In genomic region chr11:102147031-102147430, GRCh38 we compare ENCODE assay signal across 22 cellular contexts. TPM values are rescaled to one million over a fixed set of nuclear protein-coding genes. Genes with fewer than 3 reads are reported as not detected.
DNase-seq lines count a peak whose midpoint lies in the region; ATAC-seq, FAIRE-seq and TF ChIP-seq lines count a peak whose summit lies in the region.
"Had no signal": no experiment of that assay in that cellular context is flagged by ENCODE, and none has a peak within 500 bp of the region (broad histone marks: within the 10 kb centered on the region; RNA-seq: fewer than 3 reads in every experiment).

No MANE protein-coding gene starts in this region.

- CTCF ChIA-PET in HepG2 (lab: Yijun Ruan, JAX; ENCODE audit: low intra/inter-chr PET ratio, low total read pairs), result no interaction called here

- 0 out of 3 replicates have a peak, but pooled peaks cover 3% of the 10 kb centered on the region for H3K36me3 Mint-ChIP-seq in GM23338 (ENCODE audit: low read depth)
- H3K36me3 Mint-ChIP-seq: CD4-positive, alpha-beta memory T cell had no signal

- in situ Hi-C loops in HepG2 (cut with HindIII; ENCODE audit: extremely low pct_ligation_motif_present, low pct_unique_long_range_greater_than_20kb), result no loop called here

- TF ChIP-seq EP300 in HepG2 (IDR thresholded peaks at IDR 0.05; ENCODE audit: low read depth in 2 of 2, low read length in 2 of 2), result no peak
- TF ChIP-seq EP300 in HepG2 (CRISPR knock-in tag; IDR thresholded peaks at IDR 0.05; ENCODE audit: borderline replicate concordance), result no peak

- peaks cover 6 to 25% of the 10 kb centered on the region in 2 experiments; a peak in 4 of 5 replicates for H3K36me3 ChIP-seq in HepG2 (replicated peaks in 1 of 2; ENCODE audit: control insufficient read depth in 1 of 2, insufficient read depth in 2 of 2, low read length in 2 of 2)
- no peaks in the 10 kb centered on the region for H3K36me3 ChIP-seq in right lobe of liver
- no peaks in the 10 kb centered on the region for H3K36me3 ChIP-seq in psoas muscle (ENCODE audit: insufficient read depth in 1 of 2, low read depth in 1 of 2)
- no peaks in the 10 kb centered on the region for H3K36me3 ChIP-seq in GM23338 (ENCODE audit: insufficient read depth)
- H3K36me3 ChIP-seq: BLaER1 had no signal

- TF ChIP-seq RAD21 in HepG2 (CRISPR knock-in tag; IDR thresholded peaks at IDR 0.05), result no peak

- 90% methylated on average over 4 of the region's 4 CpGs for WGBS in HepG2 (ENCODE audit: low lambda C conversion rate)
- WGBS in right lobe of liver (ENCODE audit: insufficient coverage, low coverage, low lambda C conversion rate, missing lambda C conversion rate), result 57% methylated on average over 4 of the region's 4 CpGs
- WGBS in psoas muscle, 3 donors, result 83 to 88% (median 84%) methylated on average over 4 of the region's 4 CpGs

- no peak for ATAC-seq in HepG2
- no peak for ATAC-seq in right lobe of liver
- no peak for ATAC-seq in psoas muscle
- no peak for ATAC-seq in GM18858 (IDR thresholded peaks at IDR 0.05; ENCODE audit: unreplicated experiment)
- no peak for ATAC-seq in HG03095 (IDR thresholded peaks at IDR 0.05; ENCODE audit: unreplicated experiment)
- ATAC-seq in GM23338, result no peak
- ATAC-seq: A549, GM12878, Panc1 had no signal

- no peak overlapping the region for H3K4me3 Mint-ChIP-seq in GM23338
- H3K4me3 Mint-ChIP-seq: CD4-positive, alpha-beta memory T cell had no signal

- intact Hi-C loops in HepG2 (cut with micrococcal nuclease; ENCODE audit: unreplicated experiment), result no loop called here
- intact Hi-C loops in right lobe of liver (cut with DNase I), result no loop called here
- intact Hi-C loops in psoas muscle (cut with DNase I), result no loop called here

- POLR2A ChIA-PET in HepG2 (lab: Yijun Ruan, JAX), result no interaction called here

- FAIRE-seq in HepG2 (lab: Jason Lieb, UNC), result no peak
- FAIRE-seq: A549, GM12878 had no signal

- H3K27ac ChIP-seq in HepG2 (ENCODE audit: extremely low read length, insufficient read depth, low read length), result peak overlapping the region; percentile 4
- no peak overlapping the region for H3K27ac ChIP-seq in right lobe of liver
- peak overlapping the region; percentile 65 to 71 for H3K27ac ChIP-seq in coronary artery
- H3K27ac ChIP-seq in psoas muscle, result peak overlapping the region; percentile 2
- no peak overlapping the region for H3K27ac ChIP-seq in GM23338 (ENCODE audit: low read depth)
- H3K27ac ChIP-seq: A549, BLaER1, KMS-11 had no signal

- H3K4me1 ChIP-seq in HepG2 (ENCODE audit: insufficient read depth, low read length), result peaks cover 68% of the 10 kb centered on the region
- H3K4me1 ChIP-seq in right lobe of liver, result peaks cover 0 to 40% (median 4%) of the 10 kb centered on the region in 4 donors
- H3K4me1 ChIP-seq in psoas muscle, result peaks cover 48% of the 10 kb centered on the region
- peaks cover 7% of the 10 kb centered on the region for H3K4me1 ChIP-seq in GM23338 (ENCODE audit: insufficient read depth)
- H3K4me1 ChIP-seq: BLaER1 had no signal

- DNase-seq in HepG2 (ENCODE audit: low spot score), result no peak
- DNase-seq in right lobe of liver, result no peak
- no peak for DNase-seq in coronary artery (ENCODE audit: low spot score)
- DNase-seq in psoas muscle, result no peak
- DNase-seq in inferior parietal cortex (ENCODE audit: extremely low spot score), result no peak
- DNase-seq in GM23338 (ENCODE audit: low spot score), result no peak
- DNase-seq: CD4-positive, alpha-beta memory T cell; DND-41; H7; NCI-H1694; NCI-H2081; NCI-H2171 treated with DMSO at 0.1 percent for 48 hours; NCI-H524 treated with DMSO at 0.1 percent for 48 hours; NCI-H82; SIG-M5 had no signal

- H3K9me3 ChIP-seq in HepG2 (ENCODE audit: low read length) (no peaks in the 10 kb centered on the region), right lobe of liver (no peaks in the 10 kb centered on the region), psoas muscle (no peaks in the 10 kb centered on the region)
- H3K9me3 ChIP-seq: A549, BLaER1 had no signal

- H3K79me2 ChIP-seq in HepG2 (ENCODE audit: insufficient read depth, low read length), result peaks cover 99% of the 10 kb centered on the region
- H3K79me2 ChIP-seq in GM23338 (replicated peaks; ENCODE audit: insufficient read depth), result peaks cover 100% of the 10 kb centered on the region

- H3K27me3 Mint-ChIP-seq in GM23338 (ENCODE audit: insufficient read depth, low read depth, poor library complexity), result no peaks in the 10 kb centered on the region

- no peaks in the 10 kb centered on the region for H3K9me3 Mint-ChIP-seq in GM23338
- H3K9me3 Mint-ChIP-seq: CD4-positive, alpha-beta memory T cell had no signal

- H3K27ac Mint-ChIP-seq in GM23338, result no peak overlapping the region
- H3K27ac Mint-ChIP-seq: CD4-positive, alpha-beta memory T cell had no signal

- TF ChIP-seq POLR2A in HepG2 (IDR thresholded peaks at IDR 0.05; ENCODE audit: insufficient read depth in 1 of 2, low read depth in 2 of 2, low read length in 2 of 2), result no peak
- TF ChIP-seq POLR2A in right lobe of liver (IDR thresholded peaks at IDR 0.05), result no peak

- H3K9me2 ChIP-seq in GM23338 (ENCODE audit: insufficient read depth), result no peaks in the 10 kb centered on the region

- H3K4me3 ChIP-seq in HepG2 (replicated peaks in 1 of 3; ENCODE audit: insufficient read depth in 1 of 3, low read depth in 2 of 3, low read length in 3 of 3) (no peak overlapping the region), right lobe of liver (no peak overlapping the region), coronary artery (no peak overlapping the region), psoas muscle (no peak overlapping the region), GM23338 (no peak overlapping the region)
- H3K4me3 ChIP-seq: A549, BLaER1, GM12878 had no signal

- H3K27me3 ChIP-seq in HepG2 (ENCODE audit: control insufficient read depth in 1 of 2, insufficient read depth in 2 of 2, low read length in 2 of 2) (no peaks in the 10 kb centered on the region), right lobe of liver (no peaks in the 10 kb centered on the region), psoas muscle (ENCODE audit: insufficient read depth in 3 of 3, low read length in 2 of 3) (no peaks in the 10 kb centered on the region), GM23338 (ENCODE audit: insufficient read depth) (no peaks in the 10 kb centered on the region)
- H3K27me3 ChIP-seq: BLaER1 had no signal

- H2AFZ ChIP-seq in HepG2 (ENCODE audit: low read length), result no peak overlapping the region
- no peak overlapping the region for H2AFZ ChIP-seq in GM23338

- no peaks in the 10 kb centered on the region for H3F3A ChIP-seq in GM23338 (replicated peaks; ENCODE audit: low read depth)

- peaks cover 18% of the 10 kb centered on the region for H3K4me1 Mint-ChIP-seq in GM23338
- H3K4me1 Mint-ChIP-seq: CD4-positive, alpha-beta memory T cell had no signal

- H3K9ac ChIP-seq in HepG2 (ENCODE audit: insufficient read depth, low read depth, low read length), result no peak overlapping the region
- H3K9ac ChIP-seq: BLaER1, KMS-11 had no signal

- peaks cover 29% of the 10 kb centered on the region for H4K20me1 ChIP-seq in HepG2 (ENCODE audit: insufficient read depth, low read length)
- H4K20me1 ChIP-seq in GM23338 (replicated peaks; ENCODE audit: insufficient read depth), result 0 out of 2 replicates have a peak, but pooled peaks cover 4% of the 10 kb centered on the region
- H4K20me1 ChIP-seq: BLaER1 had no signal

- no TSS peak for BruUV-seq in HepG2 (replicated peaks; lab: Mats Ljungman, UMichigan)

- H3K4me2 ChIP-seq in HepG2 (ENCODE audit: low read depth, low read length) (no peak overlapping the region), GM23338 (no peak overlapping the region)
- H3K4me2 ChIP-seq: BLaER1, KMS-11 had no signal

- TF ChIP-seq CTCF in HepG2 (CRISPR knock-in tag; IDR thresholded peaks at IDR 0.05) (no peak), right lobe of liver (IDR thresholded peaks at IDR 0.05) (no peak), coronary artery (IDR thresholded peaks at IDR 0.05) (no peak), psoas muscle (IDR thresholded peaks at IDR 0.05) (no peak), GM23338 (conservative IDR thresholded peaks at IDR 0.05; ENCODE audit: low read depth in 2 of 2) (no peak)

TF ChIP-seq in HepG2, 621 proteins besides CTCF, POLR2A, EP300 and RAD21 (continues in another document):
- TF ChIP-seq FLYWCH1 (CRISPR knock-in tag; IDR thresholded peaks at IDR 0.05), result no peak

TF ChIP-seq in GM23338, 12 proteins besides CTCF, POLR2A, EP300 and RAD21 (continues in another document):
- no peak for TF ChIP-seq EZH2phosphoT487 (IDR thresholded peaks at IDR 0.05; ENCODE audit: unreplicated experiment)
- TF ChIP-seq CREB1 (CRISPR knock-in tag; IDR thresholded peaks at IDR 0.05; ENCODE audit: low read depth), result no peak
- TF ChIP-seq STAT1 (IDR thresholded peaks at IDR 0.05; ENCODE audit: unreplicated experiment), result no peak

RNA-seq across cellular contexts. Expression of gene YAP1, which starts 36.8 kb away (rescaled TPM):
- total RNA-seq in HepG2 (2016; rRNA removed; fragmentation: Illumina TruSeq; extraction: Trizol) (91.0 and 108 TPM in 2 replicates), right lobe of liver (10 to 100 TPM; 17.9 to 60.5 (median 36.3) TPM), psoas muscle (100 to 1,000 TPM in 2 of 4 donors, 10 to 100 TPM in 2; 28.6 to 124 (median 82.3) TPM)
- 18.3 and 18.7 TPM in 2 replicates for total RNA-seq in HepG2 (2016; cell fraction: cytosol; rRNA removed; fragmentation: Illumina TruSeq; extraction: Trizol; ENCODE audit: low read depth)
- total RNA-seq in HepG2 (2016; cell fraction: insoluble cytoplasmic fraction; rRNA removed; fragmentation: Illumina TruSeq; extraction: Trizol), result 92.8 and 93.3 TPM in 2 replicates
- 49.6 and 53.1 TPM in 2 replicates for total RNA-seq in HepG2 (2016; cell fraction: membrane; rRNA removed; fragmentation: Illumina TruSeq; extraction: Trizol)
- 71.2 and 71.8 TPM in 2 replicates for total RNA-seq in HepG2 (2016; cell fraction: nucleus; rRNA removed; fragmentation: Illumina TruSeq; extraction: Trizol)
- polyA plus RNA-seq in HepG2 (2011; rRNA removed) (54.6 and 59.5 TPM in 2 replicates), psoas muscle (10 to 100 TPM; 11.5 to 42.3 (median 32.1) TPM), GM23338 (2016; fragmentation: Nextera tagmentation; extraction: Ambion mirVana) (17.2 and 19.5 TPM in 2 replicates)
- polyA plus RNA-seq in HepG2 (2011; cell fraction: cytosol; rRNA removed), result 43.4 and 52.7 TPM in 2 replicates
- polyA plus RNA-seq in HepG2 (2011; cell fraction: nucleus; rRNA removed), result 55.8 and 69.5 TPM in 2 replicates
- 49.5 and 56.9 TPM in 2 replicates for polyA plus RNA-seq in HepG2 (2012)
- polyA plus RNA-seq in HepG2 (2016; cell fraction: cytosol; fragmentation: Illumina TruSeq; extraction: Trizol; ENCODE audit: low read depth), result 10.2 and 10.9 TPM in 2 replicates
- polyA plus RNA-seq in HepG2 (2016; cell fraction: insoluble cytoplasmic fraction; fragmentation: Illumina TruSeq; extraction: Trizol; ENCODE audit: low read depth), result 81.7 and 83.7 TPM in 2 replicates
- 22.9 and 23.0 TPM in 2 replicates for polyA plus RNA-seq in HepG2 (2016; cell fraction: membrane; fragmentation: Illumina TruSeq; extraction: Trizol; ENCODE audit: low read depth)
- 74.1 and 74.4 TPM in 2 replicates for polyA plus RNA-seq in HepG2 (2016; cell fraction: nucleus; fragmentation: Illumina TruSeq; extraction: Trizol; ENCODE audit: insufficient read depth, low read depth)
- polyA minus RNA-seq in HepG2 (2011; rRNA and poly(A)+ RNA removed; ENCODE audit: low replicate concordance), result 196 and 205 TPM in 2 replicates
- 79.4 and 97.8 TPM in 2 replicates for polyA minus RNA-seq in HepG2 (2011; cell fraction: cytosol; rRNA and poly(A)+ RNA removed)
- 115 and 136 TPM in 2 replicates for polyA minus RNA-seq in HepG2 (2011; cell fraction: nucleus; rRNA and poly(A)+ RNA removed)
- total RNA-seq in GM23338 (2014; rRNA removed; shearing (Covaris generic)), result 132 and 155 TPM in 2 replicates
- polyA plus RNA-seq: CD4-positive, alpha-beta memory T cell had no signal

Comparison
In these comparisons a context has a peak if more than half of its experiments do, and no peak if none do; other contexts are left out.
1. H3K27ac ChIP-seq: peak in HepG2 (single experiment), coronary artery (2 of 2) and psoas muscle (single experiment); none in right lobe of liver (0 of 3) and GM23338 (single experiment).